ENCODE assay signal across 9 cellular contexts in genomic region chr5:172235132-172235780, GRCh38. TPM values are rescaled to one million over a fixed set of nuclear protein-coding genes. Genes with fewer than 3 reads are reported as not detected.
A peak's percentile ranks its signal among the peaks of the same experiment; 100 is the strongest.
DNase-seq lines count a peak whose midpoint lies in the region; ATAC-seq, FAIRE-seq and TF ChIP-seq lines count a peak whose summit lies in the region.
"Had no signal": no experiment of that assay in that cellular context is flagged by ENCODE, and none has a peak within 500 bp of the region (broad histone marks: within the 10 kb centered on the region; RNA-seq: fewer than 3 reads in every experiment).

No MANE protein-coding gene starts in this region.

- H3K4me3 Mint-ChIP-seq in memory B cell: no peak overlapping the region

- peak overlapping the region; percentile 22 for H3K4me3 ChIP-seq in OCI-LY7 (ENCODE audit: low read depth, low read length, poor library complexity, severe bottlenecking)
- H3K4me3 ChIP-seq: skin epidermis had no signal

- no peaks in the 10 kb centered on the region for H3K9me2 ChIP-seq in OCI-LY7 (ENCODE audit: insufficient read depth, low read length)

- peaks cover 24% of the 10 kb centered on the region for H3K4me1 ChIP-seq in OCI-LY7 (ENCODE audit: insufficient read depth, low read length, poor library complexity, severe bottlenecking)

- no TSS peak for BruUV-seq in OCI-LY7 (replicated peaks; lab: Mats Ljungman, UMichigan)

- CTCF ChIA-PET in OCI-LY7 (lab: Charles Lee; ENCODE audit: unreplicated experiment): no interaction called here

- H2AFZ ChIP-seq in OCI-LY7 (ENCODE audit: low read length): no peak overlapping the region

- POLR2A ChIA-PET in OCI-LY7 (lab: Charles Lee): no interaction called here

- FAIRE-seq in GM12891 (lab: Jason Lieb, UNC) (peak; percentile 87), RCC 7860 (lab: Jason Lieb, UNC) (no peak)

- peak overlapping the region; percentile 22 for H3K27ac ChIP-seq in OCI-LY7 (ENCODE audit: low read depth, low read length, poor library complexity, severe bottlenecking)
- H3K27ac ChIP-seq: skin epidermis had no signal

- DNase-seq in GM12891 (ENCODE audit: insufficient read length, low spot score): no peak
- peak; percentile 29 for DNase-seq in OCI-LY7 (ENCODE audit: low spot score)
- DNase-seq in memory B cell (ENCODE audit: low spot score in 2 of 2): no peak
- no peak for DNase-seq in hypothalamus (lab: John Stamatoyannopoulos, UW)
- DNase-seq in H4 (ENCODE audit: low spot score): no peak
- no peak for DNase-seq in RCC 7860 (ENCODE audit: low spot score)
- no peak for DNase-seq in HPDE6-E6E7 (ENCODE audit: extremely low spot score)

- ATAC-seq in HG02610 (IDR thresholded peaks at IDR 0.05; ENCODE audit: unreplicated experiment) (peak; percentile 65), memory B cell (ENCODE audit: low read depth) (no peak)

- H3K79me2 ChIP-seq in OCI-LY7 (ENCODE audit: insufficient read depth, low read depth, low read length): no peaks in the 10 kb centered on the region

- peak overlapping the region; percentile 59 for H3K4me2 ChIP-seq in OCI-LY7 (ENCODE audit: low read length)

- no peaks in the 10 kb centered on the region for H4K20me1 ChIP-seq in OCI-LY7 (ENCODE audit: insufficient read depth, low read length)

- H3K4me1 Mint-ChIP-seq in memory B cell: peaks cover 21% of the 10 kb centered on the region

- no peaks in the 10 kb centered on the region for H3K9me3 ChIP-seq in OCI-LY7 (ENCODE audit: low read length)

- H3K36me3 Mint-ChIP-seq in memory B cell: peaks cover 19% of the 10 kb centered on the region

- TF ChIP-seq CTCF in OCI-LY7 (conservative IDR thresholded peaks at IDR 0.05; ENCODE audit: low read length): no peak

- peak overlapping the region; percentile 74 for H3K27ac Mint-ChIP-seq in memory B cell

- H3K27me3 Mint-ChIP-seq in memory B cell: no peaks in the 10 kb centered on the region

- no peak for TF ChIP-seq POLR2A in GM12891 (IDR thresholded peaks at IDR 0.05; ENCODE audit: low read depth, low read length)

- intact Hi-C loops in OCI-LY7 (cut with micrococcal nuclease; ENCODE audit: unreplicated experiment): no loop called here

- H3K36me3 ChIP-seq in OCI-LY7 (ENCODE audit: insufficient read depth, low read length): peaks cover 27% of the 10 kb centered on the region; the same call in 1 of the 2 replicates

- no peaks in the 10 kb centered on the region for H3K9me3 Mint-ChIP-seq in memory B cell

TF ChIP-seq in GM12891, 5 proteins besides CTCF, POLR2A, EP300 and RAD21:
- TF ChIP-seq POLR2AphosphoS5 (IDR thresholded peaks at IDR 0.05; ENCODE audit: low read depth, low read length): no peak
- TF ChIP-seq SPI1 (IDR thresholded peaks at IDR 0.05; ENCODE audit: low read depth, low read length): peak; percentile 84
- no peak for TF ChIP-seq TAF1 (IDR thresholded peaks at IDR 0.05; ENCODE audit: low read depth, low read length)
- TF ChIP-seq PAX5 (IDR thresholded peaks at IDR 0.05; ENCODE audit: insufficient read depth, low read length, severe bottlenecking): no peak
- TF ChIP-seq POU2F2 (IDR thresholded peaks at IDR 0.05; ENCODE audit: low read depth, low read length): no peak

RNA-seq across cellular contexts. Expression of gene EFCAB9, which starts 41.3 kb away (rescaled TPM):
- polyA plus RNA-seq in GM12891 (2012; ENCODE audit: low read depth, missing spikeins): not detected
- not detected in 2 replicates for total RNA-seq in OCI-LY7 (2014; rRNA removed; shearing (Covaris generic))
- total RNA-seq in OCI-LY7 (2022): not detected in 2 replicates
- not detected in 2 replicates for total RNA-seq in H4 (2014; rRNA removed; shearing (Covaris generic))

RNA-seq across cellular contexts. Expression of gene STK10, which starts 47.2 kb away (rescaled TPM):
- 42.9 TPM for polyA plus RNA-seq in GM12891 (2012; ENCODE audit: low read depth, missing spikeins)
- total RNA-seq in OCI-LY7 (2014; rRNA removed; shearing (Covaris generic)): 53.1 and 53.7 TPM in 2 replicates
- total RNA-seq in OCI-LY7 (2022): 89.7 and 95.9 TPM in 2 replicates
- 8.0 and 10.3 TPM in 2 replicates for total RNA-seq in H4 (2014; rRNA removed; shearing (Covaris generic))

RNA-seq across cellular contexts. Expression of gene UBTD2, which starts 48.3 kb away (rescaled TPM):
- 6.5 TPM for polyA plus RNA-seq in GM12891 (2012; ENCODE audit: low read depth, missing spikeins)
- 14.7 and 16.0 TPM in 2 replicates for total RNA-seq in OCI-LY7 (2014; rRNA removed; shearing (Covaris generic))
- total RNA-seq in OCI-LY7 (2022): 19.4 and 19.8 TPM in 2 replicates
- total RNA-seq in H4 (2014; rRNA removed; shearing (Covaris generic)): 34.6 and 34.8 TPM in 2 replicates
